In the genomic region with DNA sequence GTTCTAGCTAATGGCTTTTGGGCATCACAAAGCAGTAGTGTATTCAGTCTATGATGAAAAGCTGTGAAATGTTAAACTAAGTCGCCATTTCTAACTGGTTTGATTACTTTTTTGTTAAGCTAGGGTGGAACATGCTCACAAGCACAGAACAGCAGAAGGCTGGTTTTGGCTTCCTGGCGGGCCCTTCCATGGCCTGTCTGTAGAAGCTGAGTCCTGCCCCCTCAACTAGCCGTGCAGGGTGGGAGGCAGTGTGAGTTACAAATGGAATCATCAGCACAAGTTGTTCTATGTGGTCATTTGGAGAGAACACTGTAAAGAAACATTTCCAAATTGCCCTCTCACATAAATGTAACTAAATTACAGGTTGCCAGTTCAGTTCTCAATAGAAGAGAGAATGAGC, we compare ENCODE assay signal across 1 cellular context.
TF ChIP-seq lines count a peak whose summit lies in the region.

No MANE protein-coding gene starts in this region.

TF ChIP-seq in HEK293, 187 proteins besides CTCF, POLR2A, EP300 and RAD21 (continued from another document):
- TF ChIP-seq, protein P1, sequence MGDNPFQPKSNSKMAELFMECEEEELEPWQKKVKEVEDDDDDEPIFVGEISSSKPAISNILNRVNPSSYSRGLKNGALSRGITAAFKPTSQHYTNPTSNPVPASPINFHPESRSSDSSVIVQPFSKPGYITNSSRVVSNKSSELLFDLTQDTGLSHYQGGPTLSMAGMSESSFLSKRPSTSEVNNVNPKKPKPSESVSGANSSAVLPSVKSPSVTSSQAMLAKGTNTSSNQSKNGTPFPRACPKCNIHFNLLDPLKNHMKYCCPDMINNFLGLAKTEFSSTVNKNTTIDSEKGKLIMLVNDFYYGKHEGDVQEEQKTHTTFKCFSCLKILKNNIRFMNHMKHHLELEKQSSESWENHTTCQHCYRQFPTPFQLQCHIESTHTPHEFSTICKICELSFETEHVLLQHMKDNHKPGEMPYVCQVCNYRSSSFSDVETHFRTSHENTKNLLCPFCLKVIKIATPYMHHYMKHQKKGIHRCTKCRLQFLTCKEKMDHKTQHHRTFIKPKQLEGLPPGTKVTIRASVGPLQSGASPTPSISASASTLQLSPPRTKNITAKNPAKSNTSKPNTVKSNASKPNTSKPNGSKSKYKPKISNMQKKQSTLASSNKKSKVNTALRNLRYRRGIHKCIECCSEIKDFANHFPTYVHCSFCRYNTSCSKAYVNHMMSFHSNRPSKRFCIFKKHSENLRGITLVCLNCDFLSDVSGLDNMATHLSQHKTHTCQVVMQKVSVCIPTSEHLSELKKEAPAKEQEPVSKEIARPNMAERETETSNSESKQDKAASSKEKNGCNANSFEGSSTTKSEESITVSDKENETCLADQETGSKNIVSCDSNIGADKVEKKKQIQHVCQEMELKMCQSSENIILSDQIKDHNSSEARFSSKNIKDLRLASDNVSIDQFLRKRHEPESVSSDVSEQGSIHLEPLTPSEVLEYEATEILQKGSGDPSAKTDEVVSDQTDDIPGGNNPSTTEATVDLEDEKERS (tag by site-specific recombination; IDR thresholded peaks at IDR 0.05): no peak
- no peak for TF ChIP-seq ZNF202 (tag by site-specific recombination; IDR thresholded peaks at IDR 0.05; ENCODE audit: borderline replicate concordance)
